8 cellular contexts compared by ENCODE assay signal in the genomic region with DNA sequence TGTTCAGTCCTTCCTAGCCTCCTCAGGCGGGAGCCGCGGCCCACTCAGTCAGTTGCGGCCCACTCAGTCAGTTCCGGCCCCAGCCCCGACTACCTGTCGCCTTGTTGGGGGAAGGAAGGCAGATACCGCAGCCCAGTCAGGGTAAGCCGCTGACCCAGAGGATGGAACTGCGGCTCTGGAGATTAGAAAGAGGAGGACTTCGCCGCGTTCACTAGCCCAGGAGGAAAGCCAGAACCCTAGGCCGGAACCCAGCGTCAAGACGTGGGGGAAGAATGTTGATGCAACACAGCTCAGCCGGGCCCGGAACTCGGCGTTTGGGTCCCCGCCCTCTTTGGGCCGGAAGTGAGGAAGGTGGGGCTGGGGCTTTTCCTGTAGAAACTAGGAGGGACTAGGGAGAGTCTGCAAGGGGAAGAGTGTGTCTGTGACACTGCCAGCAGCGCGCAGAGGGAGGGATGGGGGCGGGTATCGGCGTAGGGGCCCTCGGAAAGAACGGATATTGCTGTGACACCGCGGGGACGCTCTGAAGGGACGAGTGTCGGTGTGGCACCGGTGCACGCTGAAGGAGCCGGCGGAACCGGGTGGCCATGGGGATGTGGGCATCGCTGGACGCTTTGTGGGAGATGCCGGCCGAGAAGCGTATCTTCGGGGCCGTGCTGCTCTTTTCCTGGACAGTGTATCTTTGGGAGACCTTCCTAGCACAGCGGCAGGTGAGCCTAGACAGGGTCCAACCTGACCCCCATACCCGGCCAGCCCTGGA. TPM values are rescaled to one million over a fixed set of nuclear protein-coding genes. Genes with fewer than 3 reads are reported as not detected.
DNase-seq lines count a peak whose midpoint lies in the region; ATAC-seq and TF ChIP-seq lines count a peak whose summit lies in the region.

A gene (plus strand): TSS at position 549 of the 757 bp plus-strand sequence. CDS start 36 bp downstream, at position 585.

- H3K27me3 ChIP-seq in smooth muscle cell (ENCODE audit: low read depth) = no peaks in the 10 kb centered on the region

- H3K4me1 Mint-ChIP-seq in WTC11 = peaks cover 6% of the 10 kb centered on the region

- peak; percentile 88 for DNase-seq in AG04449 (ENCODE audit: low read depth, low spot score)
- peak; percentile 94 for DNase-seq in NCI-H226
- DNase-seq in WTC11 (ENCODE audit: low spot score) = peak; percentile 97
- peak; percentile 99 for DNase-seq in cardiac fibroblast (ENCODE audit: low read depth in 2 of 2)
- peak; percentile 94 for DNase-seq in iPS-NIHi7 (ENCODE audit: extremely low spot score)
- peak; percentile 86 for DNase-seq in smooth muscle cell (lab: John Stamatoyannopoulos, UW; ENCODE audit: unreplicated experiment)

- H3K9me3 ChIP-seq in smooth muscle cell (replicated peaks; ENCODE audit: low read depth) = no peaks in the 10 kb centered on the region

- H2AFZ ChIP-seq in smooth muscle cell (ENCODE audit: low read depth) = peak within 1 kb of the TSS; percentile 87

- peak within 1 kb of the TSS; percentile 97 for H3K4me2 ChIP-seq in smooth muscle cell

- H3K4me1 ChIP-seq in smooth muscle cell (ENCODE audit: low read depth) = peaks cover 15% of the 10 kb centered on the region

- H3K9me3 Mint-ChIP-seq in WTC11 = no peaks in the 10 kb centered on the region

- peaks cover 27% of the 10 kb centered on the region for H3K36me3 Mint-ChIP-seq in WTC11

- H3K27ac ChIP-seq in smooth muscle cell (ENCODE audit: low read depth) = peak within 1 kb of the TSS; percentile 93

- H3K79me2 ChIP-seq in smooth muscle cell (ENCODE audit: low read depth) = peaks cover 42% of the 10 kb centered on the region

- H3K27me3 Mint-ChIP-seq in WTC11 (ENCODE audit: low read depth) = no peaks in the 10 kb centered on the region

- H3K27ac Mint-ChIP-seq in WTC11 = peak within 1 kb of the TSS; percentile 100

- H3K4me3 ChIP-seq in AG04449 (ENCODE audit: low read depth, low read length) (peak within 1 kb of the TSS; percentile 92), cardiac fibroblast (replicated peaks in 1 of 2; ENCODE audit: low read depth in 2 of 2, low read length in 2 of 2) (peak within 1 kb of the TSS; percentile 92 to 99), smooth muscle cell (peak within 1 kb of the TSS; percentile 63)

- no peak for TF ChIP-seq CTCF in AG04449 (IDR thresholded peaks at IDR 0.05; ENCODE audit: insufficient read depth, low read length, missing control alignments)
- no peak for TF ChIP-seq CTCF in WTC11 (IDR thresholded peaks at IDR 0.05)
- no peak for TF ChIP-seq CTCF in cardiac fibroblast (IDR thresholded peaks at IDR 0.05; ENCODE audit: low read depth, low read length)
- TF ChIP-seq CTCF in smooth muscle cell (IDR thresholded peaks at IDR 0.05; ENCODE audit: borderline replicate concordance, insufficient read depth, poor library complexity, severe bottlenecking) = no peak

- CTCF ChIA-PET in AG04449 (lab: Yijun Ruan, JAX) (no interaction called here), WTC11 (lab: Charles Lee) (interaction anchor here (1.2 to 1.7 kb wide), 4 partner anchors 57 to 114 kb away, joined by 3 to 12 read pairs (median 6); no protein-coding TSS in a partner anchor)

- H4K20me1 ChIP-seq in smooth muscle cell (ENCODE audit: low read depth) = no peaks in the 10 kb centered on the region

- under 1% methylated on average over 39 of the region's 48 CpGs for WGBS in smooth muscle cell (ENCODE audit: low lambda C conversion rate)

- H3F3A ChIP-seq in smooth muscle cell (ENCODE audit: low read depth) = no peaks in the 10 kb centered on the region

- H3K4me3 Mint-ChIP-seq in WTC11 = peak within 1 kb of the TSS; percentile 99

- peak; percentile 88 for ATAC-seq in GM18907 (IDR thresholded peaks at IDR 0.05; ENCODE audit: unreplicated experiment)
- ATAC-seq in HG03159 (IDR thresholded peaks at IDR 0.05; ENCODE audit: unreplicated experiment) = peak; percentile 87
- ATAC-seq in WTC11 = peak; percentile 97

- POLR2A ChIA-PET in AG04449 (lab: Yijun Ruan, JAX) (interaction anchor here (0.6 to 1.3 kb wide), 4 partner anchors 9 to 34 kb away, joined by 3 to 7 read pairs (median 6); no protein-coding TSS in a partner anchor), WTC11 (lab: Charles Lee) (interaction anchor here (0.6 to 0.7 kb wide), 3 partner anchors 11 to 276 kb away, joined by 3 to 4 read pairs (median 4); no protein-coding TSS in a partner anchor)

- peaks cover 14% of the 10 kb centered on the region for H3K36me3 ChIP-seq in smooth muscle cell (ENCODE audit: low read depth)

- H3K9ac ChIP-seq in smooth muscle cell (ENCODE audit: low read depth) = peak within 1 kb of the TSS; percentile 93

TF ChIP-seq in WTC11, 78 proteins besides CTCF, POLR2A, EP300 and RAD21 (continues in another document):
- TF ChIP-seq, protein P1, sequence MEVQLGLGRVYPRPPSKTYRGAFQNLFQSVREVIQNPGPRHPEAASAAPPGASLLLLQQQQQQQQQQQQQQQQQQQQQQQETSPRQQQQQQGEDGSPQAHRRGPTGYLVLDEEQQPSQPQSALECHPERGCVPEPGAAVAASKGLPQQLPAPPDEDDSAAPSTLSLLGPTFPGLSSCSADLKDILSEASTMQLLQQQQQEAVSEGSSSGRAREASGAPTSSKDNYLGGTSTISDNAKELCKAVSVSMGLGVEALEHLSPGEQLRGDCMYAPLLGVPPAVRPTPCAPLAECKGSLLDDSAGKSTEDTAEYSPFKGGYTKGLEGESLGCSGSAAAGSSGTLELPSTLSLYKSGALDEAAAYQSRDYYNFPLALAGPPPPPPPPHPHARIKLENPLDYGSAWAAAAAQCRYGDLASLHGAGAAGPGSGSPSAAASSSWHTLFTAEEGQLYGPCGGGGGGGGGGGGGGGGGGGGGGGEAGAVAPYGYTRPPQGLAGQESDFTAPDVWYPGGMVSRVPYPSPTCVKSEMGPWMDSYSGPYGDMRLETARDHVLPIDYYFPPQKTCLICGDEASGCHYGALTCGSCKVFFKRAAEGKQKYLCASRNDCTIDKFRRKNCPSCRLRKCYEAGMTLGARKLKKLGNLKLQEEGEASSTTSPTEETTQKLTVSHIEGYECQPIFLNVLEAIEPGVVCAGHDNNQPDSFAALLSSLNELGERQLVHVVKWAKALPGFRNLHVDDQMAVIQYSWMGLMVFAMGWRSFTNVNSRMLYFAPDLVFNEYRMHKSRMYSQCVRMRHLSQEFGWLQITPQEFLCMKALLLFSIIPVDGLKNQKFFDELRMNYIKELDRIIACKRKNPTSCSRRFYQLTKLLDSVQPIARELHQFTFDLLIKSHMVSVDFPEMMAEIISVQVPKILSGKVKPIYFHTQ (CRISPR knock-in tag; IDR thresholded peaks at IDR 0.05) = no peak
- TF ChIP-seq CREB1 (CRISPR knock-in tag; IDR thresholded peaks at IDR 0.05) (peak; percentile 13; the same call in 1 of the 2 replicates), KAT7 (CRISPR knock-in tag; IDR thresholded peaks at IDR 0.05; ENCODE audit: borderline replicate concordance) (peak; percentile 60; the same call in 1 of the 2 replicates), ZNF416 (CRISPR knock-in tag; IDR thresholded peaks at IDR 0.05) (no peak), NR1H2 (CRISPR knock-in tag; IDR thresholded peaks at IDR 0.05) (no peak), NFYB (CRISPR knock-in tag; conservative IDR thresholded peaks at IDR 0.05; ENCODE audit: low read depth) (no peak), TEAD4 (CRISPR knock-in tag; IDR thresholded peaks at IDR 0.05) (peak; percentile 73; the same call in 1 of the 2 replicates)
- TF ChIP-seq, protein P2, sequence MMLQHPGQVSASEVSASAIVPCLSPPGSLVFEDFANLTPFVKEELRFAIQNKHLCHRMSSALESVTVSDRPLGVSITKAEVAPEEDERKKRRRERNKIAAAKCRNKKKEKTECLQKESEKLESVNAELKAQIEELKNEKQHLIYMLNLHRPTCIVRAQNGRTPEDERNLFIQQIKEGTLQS (CRISPR knock-in tag; conservative IDR thresholded peaks at IDR 0.05) = no peak
- TF ChIP-seq, protein P3, sequence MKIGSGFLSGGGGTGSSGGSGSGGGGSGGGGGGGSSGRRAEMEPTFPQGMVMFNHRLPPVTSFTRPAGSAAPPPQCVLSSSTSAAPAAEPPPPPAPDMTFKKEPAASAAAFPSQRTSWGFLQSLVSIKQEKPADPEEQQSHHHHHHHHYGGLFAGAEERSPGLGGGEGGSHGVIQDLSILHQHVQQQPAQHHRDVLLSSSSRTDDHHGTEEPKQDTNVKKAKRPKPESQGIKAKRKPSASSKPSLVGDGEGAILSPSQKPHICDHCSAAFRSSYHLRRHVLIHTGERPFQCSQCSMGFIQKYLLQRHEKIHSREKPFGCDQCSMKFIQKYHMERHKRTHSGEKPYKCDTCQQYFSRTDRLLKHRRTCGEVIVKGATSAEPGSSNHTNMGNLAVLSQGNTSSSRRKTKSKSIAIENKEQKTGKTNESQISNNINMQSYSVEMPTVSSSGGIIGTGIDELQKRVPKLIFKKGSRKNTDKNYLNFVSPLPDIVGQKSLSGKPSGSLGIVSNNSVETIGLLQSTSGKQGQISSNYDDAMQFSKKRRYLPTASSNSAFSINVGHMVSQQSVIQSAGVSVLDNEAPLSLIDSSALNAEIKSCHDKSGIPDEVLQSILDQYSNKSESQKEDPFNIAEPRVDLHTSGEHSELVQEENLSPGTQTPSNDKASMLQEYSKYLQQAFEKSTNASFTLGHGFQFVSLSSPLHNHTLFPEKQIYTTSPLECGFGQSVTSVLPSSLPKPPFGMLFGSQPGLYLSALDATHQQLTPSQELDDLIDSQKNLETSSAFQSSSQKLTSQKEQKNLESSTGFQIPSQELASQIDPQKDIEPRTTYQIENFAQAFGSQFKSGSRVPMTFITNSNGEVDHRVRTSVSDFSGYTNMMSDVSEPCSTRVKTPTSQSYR (CRISPR knock-in tag; IDR thresholded peaks at IDR 0.05) = peak; percentile 25; the same call in 1 of the 2 replicates
- TF ChIP-seq, protein P4, sequence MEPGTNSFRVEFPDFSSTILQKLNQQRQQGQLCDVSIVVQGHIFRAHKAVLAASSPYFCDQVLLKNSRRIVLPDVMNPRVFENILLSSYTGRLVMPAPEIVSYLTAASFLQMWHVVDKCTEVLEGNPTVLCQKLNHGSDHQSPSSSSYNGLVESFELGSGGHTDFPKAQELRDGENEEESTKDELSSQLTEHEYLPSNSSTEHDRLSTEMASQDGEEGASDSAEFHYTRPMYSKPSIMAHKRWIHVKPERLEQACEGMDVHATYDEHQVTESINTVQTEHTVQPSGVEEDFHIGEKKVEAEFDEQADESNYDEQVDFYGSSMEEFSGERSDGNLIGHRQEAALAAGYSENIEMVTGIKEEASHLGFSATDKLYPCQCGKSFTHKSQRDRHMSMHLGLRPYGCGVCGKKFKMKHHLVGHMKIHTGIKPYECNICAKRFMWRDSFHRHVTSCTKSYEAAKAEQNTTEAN (CRISPR knock-in tag; IDR thresholded peaks at IDR 0.05) = no peak; the same call in 1 of the 2 replicates
- TF ChIP-seq, protein P5, sequence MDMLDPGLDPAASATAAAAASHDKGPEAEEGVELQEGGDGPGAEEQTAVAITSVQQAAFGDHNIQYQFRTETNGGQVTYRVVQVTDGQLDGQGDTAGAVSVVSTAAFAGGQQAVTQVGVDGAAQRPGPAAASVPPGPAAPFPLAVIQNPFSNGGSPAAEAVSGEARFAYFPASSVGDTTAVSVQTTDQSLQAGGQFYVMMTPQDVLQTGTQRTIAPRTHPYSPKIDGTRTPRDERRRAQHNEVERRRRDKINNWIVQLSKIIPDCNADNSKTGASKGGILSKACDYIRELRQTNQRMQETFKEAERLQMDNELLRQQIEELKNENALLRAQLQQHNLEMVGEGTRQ (CRISPR knock-in tag; IDR thresholded peaks at IDR 0.05) = no peak

RNA-seq across cellular contexts. Expression of the gene that starts here (rescaled TPM):
- 27.0 to 31.7 TPM (median 28.9 TPM) in 3 replicates for total RNA-seq in WTC11 (2021)
- total RNA-seq in smooth muscle cell = 48.9 and 53.3 TPM in 2 replicates
- polyA plus RNA-seq in smooth muscle cell = 28.8 and 29.8 TPM in 2 replicates

Comparison
In these comparisons a context has a peak if more than half of its experiments do, and no peak if none do; other contexts are left out.
1. Peak in every context shown above with its lines: DNase-seq, ATAC-seq, H3K4me3 ChIP-seq and H3K27ac ChIP-seq.